Comparison of ENCODE assay signal across 9 cellular contexts in the genomic region with DNA sequence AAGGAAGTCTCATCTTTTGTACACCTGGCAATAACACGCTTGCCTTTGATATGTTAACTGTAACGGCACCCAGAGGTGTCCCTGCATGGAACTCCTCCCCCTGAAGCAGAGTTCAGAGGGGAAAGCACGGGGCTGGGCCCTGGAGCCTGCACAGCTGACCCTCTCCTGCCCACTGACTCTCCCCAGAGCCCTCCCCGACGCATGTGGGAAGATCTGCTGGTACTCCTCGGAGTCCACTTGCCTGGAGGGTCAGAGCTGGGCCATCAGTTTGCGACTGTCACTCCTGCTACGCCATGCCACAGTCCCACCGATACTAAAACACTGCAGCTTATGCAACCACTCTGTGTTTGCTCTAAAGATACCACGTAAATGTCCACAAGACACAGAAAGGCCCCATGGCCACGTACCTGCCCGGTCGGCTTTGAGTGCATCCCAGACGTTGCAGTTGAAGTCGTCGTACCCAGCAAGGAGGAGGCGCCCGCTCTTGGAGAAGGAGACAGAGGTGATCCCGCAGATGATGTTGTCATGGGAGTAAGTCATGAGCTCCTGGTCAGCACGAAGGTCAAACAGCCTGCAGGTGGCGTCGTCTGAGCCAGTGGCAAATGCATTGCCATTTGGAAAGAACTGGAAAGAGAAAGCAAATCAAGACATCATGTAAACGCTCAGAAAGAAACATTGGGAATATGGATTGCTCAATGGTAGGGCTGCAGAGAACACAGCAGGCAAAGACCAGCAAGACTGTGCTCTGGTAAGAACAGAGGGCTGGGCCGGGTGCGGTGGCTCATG. TPM values are rescaled to one million over a fixed set of nuclear protein-coding genes. Genes with fewer than 3 reads are reported as not detected.
DNase-seq lines count a peak whose midpoint lies in the region; ATAC-seq and TF ChIP-seq lines count a peak whose summit lies in the region.
"Had no signal": no experiment of that assay in that cellular context is flagged by ENCODE, and none has a peak within 500 bp of the region (broad histone marks: within the 10 kb centered on the region; RNA-seq: fewer than 3 reads in every experiment).

No MANE protein-coding gene starts in this region.

- no peak for ATAC-seq in HG03469 (IDR thresholded peaks at IDR 0.05; ENCODE audit: unreplicated experiment)
- ATAC-seq in HG02981 (IDR thresholded peaks at IDR 0.05; ENCODE audit: unreplicated experiment) = no peak

- H3K9ac ChIP-seq in Karpas-422 (ENCODE audit: low read length) (no peak overlapping the region), neural cell (ENCODE audit: low read length) (no peak overlapping the region)

- peak; percentile 38 for DNase-seq in DMS 273 (lab: John Stamatoyannopoulos, UW; ENCODE audit: unreplicated experiment)
- DNase-seq in DMS 273 treated with DMSO at 0.1 percent for 48 hours (lab: John Stamatoyannopoulos, UW) = no peak
- DNase-seq in Karpas-422 = peak; percentile 57
- peak; percentile 65 for DNase-seq in choroid plexus epithelial cell (ENCODE audit: low read depth)
- DNase-seq in SW 1271 (lab: John Stamatoyannopoulos, UW) = no peak
- DNase-seq: 8988T had no signal

- H3K27me3 ChIP-seq in Karpas-422 (ENCODE audit: low read length) (no peaks in the 10 kb centered on the region), neural cell (ENCODE audit: insufficient read depth, low read depth, low read length) (no peaks in the 10 kb centered on the region)

- H3K9me2 ChIP-seq in Karpas-422 (replicated peaks; ENCODE audit: insufficient read depth, low read length) (no peaks in the 10 kb centered on the region), neural cell (ENCODE audit: insufficient read depth, low read length) (no peaks in the 10 kb centered on the region)

- H3K4me3 ChIP-seq in Karpas-422 (ENCODE audit: low read length) = no peak overlapping the region
- H3K4me3 ChIP-seq in choroid plexus epithelial cell (ENCODE audit: low read depth, low read length) = no peak overlapping the region
- no peak overlapping the region for H3K4me3 ChIP-seq in neural cell (ENCODE audit: low read length)

- H3K9me3 ChIP-seq in Karpas-422 (ENCODE audit: low read length) (no peaks in the 10 kb centered on the region), neural cell (ENCODE audit: low read length) (no peaks in the 10 kb centered on the region)

- TF ChIP-seq EP300 in neural cell (conservative IDR thresholded peaks at IDR 0.05; ENCODE audit: poor library complexity, severe bottlenecking) = no peak

- H4K20me1 ChIP-seq in Karpas-422 (ENCODE audit: insufficient read depth, low read depth, low read length) = peaks cover 9% of the 10 kb centered on the region; the same call in 1 of the 2 replicates
- peaks cover 4% of the 10 kb centered on the region for H4K20me1 ChIP-seq in neural cell (ENCODE audit: insufficient read depth)

- H3K79me2 ChIP-seq in Karpas-422 (ENCODE audit: low read length) (peaks cover 27% of the 10 kb centered on the region), neural cell (replicated peaks; ENCODE audit: insufficient read depth, low read length) (peaks cover 6% of the 10 kb centered on the region)

- H3K4me2 ChIP-seq in Karpas-422 (ENCODE audit: low read depth, low read length, poor library complexity, severe bottlenecking) (no peak overlapping the region), neural cell (ENCODE audit: low read length) (no peak overlapping the region)

- no peak overlapping the region for H2AFZ ChIP-seq in Karpas-422 (ENCODE audit: low read length)
- H2AFZ ChIP-seq in neural cell (ENCODE audit: low read depth, low read length) = no peak overlapping the region

- peaks cover 13% of the 10 kb centered on the region for H3K4me1 ChIP-seq in Karpas-422 (ENCODE audit: low read length)

- H3F3A ChIP-seq in neural cell (ENCODE audit: insufficient read depth, low read length, poor library complexity, severe bottlenecking) = no peaks in the 10 kb centered on the region

- H3K27ac ChIP-seq in Karpas-422 (ENCODE audit: low read length) = no peak overlapping the region; the same call in 1 of the 2 replicates
- H3K27ac ChIP-seq in neural cell (ENCODE audit: low read length) = no peak overlapping the region

- TF ChIP-seq CTCF in choroid plexus epithelial cell (conservative IDR thresholded peaks at IDR 0.05; ENCODE audit: low read depth, low read length) (peak; percentile 55), neural cell (IDR thresholded peaks at IDR 0.05; ENCODE audit: poor library complexity, severe bottlenecking) (peak; percentile 24)

- no peak for TF ChIP-seq RAD21 in neural cell (conservative IDR thresholded peaks at IDR 0.05)

- H3K36me3 ChIP-seq in Karpas-422 (ENCODE audit: insufficient read depth, low read length) = peaks cover 46% of the 10 kb centered on the region
- peaks cover 6% of the 10 kb centered on the region for H3K36me3 ChIP-seq in neural cell (ENCODE audit: insufficient read depth, low read length)

TF ChIP-seq in neural cell, 6 proteins besides CTCF, POLR2A, EP300 and RAD21:
- TF ChIP-seq SMC3 (conservative IDR thresholded peaks at IDR 0.05; ENCODE audit: poor library complexity) (peak; percentile 19), TAF1 (IDR thresholded peaks at IDR 0.05; ENCODE audit: low read depth) (no peak), POLR2AphosphoS5 (IDR thresholded peaks at IDR 0.05) (no peak), MXI1 (conservative IDR thresholded peaks at IDR 0.05; ENCODE audit: poor library complexity, severe bottlenecking) (no peak)

RNA-seq across cellular contexts. Expression of gene NADK, which starts 10.6 kb away (rescaled TPM):
- total RNA-seq in Karpas-422 (2014; rRNA removed; shearing (Covaris generic); ENCODE audit: low replicate concordance) = 44.3 and 80.3 TPM in 2 replicates
- 38.5 and 55.5 TPM in 2 replicates for polyA plus RNA-seq in neural cell
- 27.4 and 31.7 TPM in 2 replicates for polyA minus RNA-seq in neural cell

Comparison
In these comparisons a context has a peak if more than half of its experiments do, and no peak if none do; other contexts are left out.
1. DNase-seq: peak in DMS 273 (single experiment), Karpas-422 (single experiment) and choroid plexus epithelial cell (single experiment); none in DMS 273 treated with DMSO at 0.1 percent for 48 hours (single experiment) and SW 1271 (0 of 2).